Comparison of ENCODE assay signal across 26 cellular contexts in genomic region chr3:25554376-25554775, GRCh38.
"Had no signal": no experiment of that assay in that cellular context is flagged by ENCODE, and none has a peak within 500 bp of the region (broad histone marks: within the 10 kb centered on the region; RNA-seq: fewer than 3 reads in every experiment).

No MANE protein-coding gene starts in this region.

- H3K27me3 ChIP-seq: adrenal gland, breast epithelium, colonic mucosa, esophagus squamous epithelium, gastroesophageal sphincter had no signal

- H3K36me3 ChIP-seq: adrenal gland, breast epithelium, colonic mucosa, esophagus squamous epithelium, gastroesophageal sphincter had no signal

- H3K27ac ChIP-seq: breast epithelium, colonic mucosa, epithelial cell of prostate, esophagus squamous epithelium, VCaP had no signal

- H3K4me3 ChIP-seq: adrenal gland, breast epithelium, colonic mucosa, esophagus squamous epithelium, gastroesophageal sphincter had no signal

- ATAC-seq: activated naive CD8-positive, alpha-beta T cell treated with anti-CD3 and anti-CD28 coated beads, Interleukin-2, amount 50 U/mL, for 24 hours; activated T-cell treated with anti-CD3 and anti-CD28 coated beads, Interleukin-2, amount 50 U/mL, for 4 hours; activated T-helper 17 cell treated with anti-CD3 and anti-CD28 coated beads, Interleukin-2, amount 50 U/mL, for 72 hours; gastroesophageal sphincter; WTC11 had no signal

- DNase-seq: activated CD4-positive, alpha-beta memory T cell treated with anti-CD3 and anti-CD28 coated beads, Interleukin-2, amount 10 ng/mL, durations not matched to agents 7 days and 5 days; activated CD4-positive, alpha-beta T cell treated with anti-CD3 and anti-CD28 coated beads for 1 hour; activated CD4-positive, alpha-beta T cell treated with anti-CD3 and anti-CD28 coated beads for 4 hours; activated CD4-positive, alpha-beta T cell treated with anti-CD3 and anti-CD28 coated beads, Interleukin-2, amount 10 ng/mL, durations not matched to agents 7 days and 5 days; activated CD4-positive, alpha-beta T cell treated with anti-CD3 and anti-CD28 coated beads, Interleukin-2, amount 50 U/mL, for 4 hours; activated effector memory CD4-positive, alpha-beta T cell treated with Interleukin-2 at 50 U/mL for 16 hours; activated gamma-delta T cell treated with Interleukin-2 at 50 U/mL for 16 hours; activated naive CD4-positive, alpha-beta T cell treated with Interleukin-2 at 50 U/mL for 16 hours; activated naive CD8-positive, alpha-beta T cell treated with anti-CD3 and anti-CD28 coated beads for 36 hours; activated naive CD8-positive, alpha-beta T cell treated with anti-CD3 and anti-CD28 coated beads, Interleukin-2, amount 50 U/mL, for 24 hours; activated T-cell treated with anti-CD3 and anti-CD28 coated beads, Interleukin-2, amount 50 U/mL, for 4 hours; adrenal gland; amygdala; aorta; caudate nucleus; colonic mucosa; effector CD8-positive, alpha-beta T cell; esophagus squamous epithelium; foreskin melanocyte; T-helper 2 cell had no signal

- H3K9me3 ChIP-seq: adrenal gland, breast epithelium, colonic mucosa, esophagus squamous epithelium, gastroesophageal sphincter had no signal

- H3K4me1 ChIP-seq: breast epithelium, colonic mucosa had no signal
